8 cellular contexts compared by ENCODE assay signal in the genomic region with DNA sequence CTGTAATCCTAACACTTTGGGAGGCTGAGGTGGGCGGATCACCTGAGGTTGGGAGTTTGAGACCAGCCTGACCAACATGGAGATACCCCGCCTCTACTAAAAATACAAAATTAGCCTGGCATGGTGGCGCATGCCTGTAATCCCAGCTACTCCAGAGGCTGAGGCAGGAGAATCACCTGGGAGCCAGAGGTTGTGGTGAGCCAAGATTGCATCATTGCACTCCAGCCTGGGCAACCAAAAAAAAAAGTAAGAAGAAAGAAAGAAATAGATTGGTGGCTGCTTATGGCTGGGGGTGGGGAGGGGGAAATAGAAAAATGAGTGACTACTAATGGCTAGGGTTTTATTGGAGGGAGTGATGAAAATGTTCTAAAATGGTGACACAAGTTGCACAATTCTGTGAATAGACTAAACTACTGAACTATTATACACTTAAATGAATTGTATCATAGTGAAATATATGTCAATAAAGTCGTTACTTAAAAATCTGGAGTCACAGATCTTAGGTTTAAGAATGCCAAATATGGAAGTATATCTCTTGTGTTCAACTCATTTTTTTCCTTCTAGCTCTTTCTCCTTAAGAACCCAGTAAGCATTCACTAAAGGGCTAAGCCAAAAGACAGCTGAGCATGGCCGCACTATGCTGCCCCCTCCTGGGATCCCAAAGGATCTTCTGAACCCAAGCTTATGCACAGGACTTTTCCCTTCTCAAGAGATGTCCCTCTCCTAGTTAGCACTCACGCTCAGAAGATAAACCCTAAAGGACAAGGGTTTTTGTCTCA. TPM values are rescaled to one million over a fixed set of nuclear protein-coding genes. Genes with fewer than 3 reads are reported as not detected.
DNase-seq lines count a peak whose midpoint lies in the region; TF ChIP-seq lines count a peak whose summit lies in the region.

No MANE protein-coding gene starts in this region.

- H3K9me3 ChIP-seq in breast epithelium: no peaks in the 10 kb centered on the region

- DNase-seq in GDM1 (lab: John Stamatoyannopoulos, UW) (peak; percentile 36), NCI-H1048 (lab: John Stamatoyannopoulos, UW) (peak; percentile 22), SKM-1 treated with dmso at 0.1 percent for 144 hours (lab: John Stamatoyannopoulos, UW; ENCODE audit: unreplicated experiment) (peak; percentile 78), breast epithelium (ENCODE audit: low spot score in 2 of 2) (no peak), kidney glomerular epithelial cell (lab: John Stamatoyannopoulos, UW) (peak; percentile 48), cerebellar nuclear complex (lab: John Stamatoyannopoulos, UW) (no peak), HuH-7.5 (ENCODE audit: low spot score) (no peak)
- DNase-seq in stimulated activated CD4-positive, alpha-beta T cell treated with anti-CD3 and anti-CD28 coated beads, Interleukin-4, amount 100 ng/mL, for 48 hours (ENCODE audit: low read depth in 2 of 2): peak; percentile 30 to 36

- no peaks in the 10 kb centered on the region for H3K4me1 ChIP-seq in breast epithelium

- H3K27me3 ChIP-seq in breast epithelium: no peaks in the 10 kb centered on the region

- H3K4me3 ChIP-seq in breast epithelium: no peak overlapping the region

- intact Hi-C loops in breast epithelium (cut with DNase I; ENCODE audit: low total_unique reads): no loop called here

- no peak overlapping the region for H3K27ac ChIP-seq in breast epithelium

- TF ChIP-seq POLR2A in breast epithelium (IDR thresholded peaks at IDR 0.05): no peak

- peak in 2 of 3 donors; percentile 46 to 55 for TF ChIP-seq CTCF in breast epithelium (IDR thresholded peaks at IDR 0.05)

- H3K36me3 ChIP-seq in breast epithelium: no peaks in the 10 kb centered on the region

RNA-seq across cellular contexts. Expression of gene NPL, which starts 3.2 kb away (rescaled TPM):
- 10 to 100 TPM in 2 of 3 donors, 1 to 10 TPM in 1; 8.2 to 20.6 (median 19.3) TPM for total RNA-seq in breast epithelium

RNA-seq across cellular contexts. Expression of gene DHX9, which starts 52.7 kb away (rescaled TPM):
- 100 to 1,000 TPM in 2 of 3 donors, 10 to 100 TPM in 1; 89.3 to 173 (median 134) TPM for total RNA-seq in breast epithelium

Comparison
In these comparisons a context has a peak if more than half of its experiments do, and no peak if none do; other contexts are left out.
1. DNase-seq: peak in GDM1 (single experiment), NCI-H1048 (single experiment), SKM-1 treated with dmso at 0.1 percent for 144 hours (single experiment), kidney glomerular epithelial cell (single experiment) and stimulated activated CD4-positive, alpha-beta T cell treated with anti-CD3 and anti-CD28 coated beads, Interleukin-4, amount 100 ng/mL, for 48 hours (2 of 2); none in breast epithelium (0 of 2), cerebellar nuclear complex (0 of 2) and HuH-7.5 (single experiment).